Comparison of ENCODE assay signal across 21 cellular contexts in genomic region chr2:127633556-127634065, GRCh38. TPM values are rescaled to one million over a fixed set of nuclear protein-coding genes. Genes with fewer than 3 reads are reported as not detected.
DNase-seq lines count a peak whose midpoint lies in the region; ATAC-seq and TF ChIP-seq lines count a peak whose summit lies in the region.
"Had no signal": no experiment of that assay in that cellular context is flagged by ENCODE, and none has a peak within 500 bp of the region (broad histone marks: within the 10 kb centered on the region; RNA-seq: fewer than 3 reads in every experiment).

No MANE protein-coding gene starts in this region.

- peaks cover 0 to 67% of the 10 kb centered on the region in 2 donors for H3K4me1 ChIP-seq in naive thymus-derived CD4-positive, alpha-beta T cell (ENCODE audit: control insufficient read depth in 2 of 2, insufficient read depth in 2 of 2, low read length in 2 of 2)
- H3K4me1 ChIP-seq in upper lobe of right lung (peaks cover 31% of the 10 kb centered on the region), prostate gland (replicated peaks) (no peaks in the 10 kb centered on the region)

- H3K27me3 Mint-ChIP-seq in stimulated activated naive CD8-positive, alpha-beta T cell treated with anti-CD3 and anti-CD28 coated beads, Interleukin-15, Interleukin-2, amounts not matched to agents 100 ng/mL and 50 ng/mL, for 24 hours, result no peaks in the 10 kb centered on the region
- H3K27me3 Mint-ChIP-seq in activated naive CD8-positive, alpha-beta T cell treated with anti-CD3 and anti-CD28 coated beads, Interleukin-2, amount 10 ng/mL, durations not matched to agents 7 days and 5 days, result no peaks in the 10 kb centered on the region
- no peaks in the 10 kb centered on the region for H3K27me3 Mint-ChIP-seq in naive thymus-derived CD4-positive, alpha-beta T cell

- H3K9me3 ChIP-seq in naive thymus-derived CD4-positive, alpha-beta T cell (ENCODE audit: control insufficient read depth in 2 of 3, low read length in 3 of 3), result no peaks in the 10 kb centered on the region
- H3K9me3 ChIP-seq in upper lobe of right lung (no peaks in the 10 kb centered on the region), prostate gland (no peaks in the 10 kb centered on the region), WERI-Rb-1 (ENCODE audit: severe bottlenecking) (no peaks in the 10 kb centered on the region)
- H3K9me3 ChIP-seq: adrenal gland, ovary, suprapubic skin had no signal

- ATAC-seq in stimulated activated naive CD8-positive, alpha-beta T cell treated with anti-CD3 and anti-CD28 coated beads, Interleukin-15, Interleukin-2, amounts not matched to agents 100 U/mL and 50 U/mL, for 24 hours, result no peak
- no peak for ATAC-seq in activated naive CD8-positive, alpha-beta T cell treated with anti-CD3 and anti-CD28 coated beads, Interleukin-2, amount 10 ng/mL, durations not matched to agents 7 days and 5 days (ENCODE audit: low read depth)
- no peak for ATAC-seq in naive thymus-derived CD4-positive, alpha-beta T cell
- ATAC-seq in upper lobe of right lung, result no peak
- no peak for ATAC-seq in HG02840 (IDR thresholded peaks at IDR 0.05; ENCODE audit: low FRiP score, unreplicated experiment)
- ATAC-seq: WTC11 had no signal

- no peak for TF ChIP-seq POLR2A in prostate gland (IDR thresholded peaks at IDR 0.05)

- 93% methylated on average over 9 of the region's 9 CpGs for WGBS in prostate gland

- intact Hi-C loops in naive thymus-derived CD4-positive, alpha-beta T cell (cut with micrococcal nuclease), result no loop called here
- intact Hi-C loops in upper lobe of right lung (cut with DNase I) (no loop called here), prostate gland (cut with DNase I) (no loop called here)

- H3K9me3 Mint-ChIP-seq in stimulated activated naive CD8-positive, alpha-beta T cell treated with anti-CD3 and anti-CD28 coated beads, Interleukin-15, Interleukin-2, amounts not matched to agents 100 ng/mL and 50 ng/mL, for 24 hours, result no peaks in the 10 kb centered on the region
- H3K9me3 Mint-ChIP-seq in activated naive CD8-positive, alpha-beta T cell treated with anti-CD3 and anti-CD28 coated beads, Interleukin-2, amount 10 ng/mL, durations not matched to agents 7 days and 5 days, result no peaks in the 10 kb centered on the region
- H3K9me3 Mint-ChIP-seq in naive thymus-derived CD4-positive, alpha-beta T cell, result peaks cover 0 to 1% (median 0%) of the 10 kb centered on the region in 11 donors
- H3K9me3 Mint-ChIP-seq: HFFc6, WTC11 had no signal

- H3K4me3 ChIP-seq in naive thymus-derived CD4-positive, alpha-beta T cell (ENCODE audit: low read length), result no peak overlapping the region
- H3K4me3 ChIP-seq in upper lobe of right lung (no peak overlapping the region), prostate gland (no peak overlapping the region), WERI-Rb-1 (ENCODE audit: low read depth, low read length) (no peak overlapping the region)
- H3K4me3 ChIP-seq: adrenal gland, ovary, PC-9, suprapubic skin had no signal

- H3K27ac Mint-ChIP-seq in stimulated activated naive CD8-positive, alpha-beta T cell treated with anti-CD3 and anti-CD28 coated beads, Interleukin-15, Interleukin-2, amounts not matched to agents 100 ng/mL and 50 ng/mL, for 24 hours, result peak overlapping the region; percentile 58
- H3K27ac Mint-ChIP-seq in activated naive CD8-positive, alpha-beta T cell treated with anti-CD3 and anti-CD28 coated beads, Interleukin-2, amount 10 ng/mL, durations not matched to agents 7 days and 5 days, result peak overlapping the region; percentile 61
- H3K27ac Mint-ChIP-seq in naive thymus-derived CD4-positive, alpha-beta T cell, result peak overlapping the region in 8 of 9 donors; percentile 12 to 87 (median 75)
- H3K27ac Mint-ChIP-seq: HFFc6, WTC11 had no signal

- H3K4me3 Mint-ChIP-seq in stimulated activated naive CD8-positive, alpha-beta T cell treated with anti-CD3 and anti-CD28 coated beads, Interleukin-15, Interleukin-2, amounts not matched to agents 100 ng/mL and 50 ng/mL, for 24 hours, result no peak overlapping the region
- no peak overlapping the region for H3K4me3 Mint-ChIP-seq in activated naive CD8-positive, alpha-beta T cell treated with anti-CD3 and anti-CD28 coated beads, Interleukin-2, amount 10 ng/mL, durations not matched to agents 7 days and 5 days
- peak overlapping the region in 5 of 10 donors; percentile 2 to 61 (median 29) for H3K4me3 Mint-ChIP-seq in naive thymus-derived CD4-positive, alpha-beta T cell
- H3K4me3 Mint-ChIP-seq: HFFc6, WTC11 had no signal

- H3K36me3 Mint-ChIP-seq in stimulated activated naive CD8-positive, alpha-beta T cell treated with anti-CD3 and anti-CD28 coated beads, Interleukin-15, Interleukin-2, amounts not matched to agents 100 ng/mL and 50 ng/mL, for 24 hours (ENCODE audit: low read depth), result no peaks in the 10 kb centered on the region
- no peaks in the 10 kb centered on the region for H3K36me3 Mint-ChIP-seq in activated naive CD8-positive, alpha-beta T cell treated with anti-CD3 and anti-CD28 coated beads, Interleukin-2, amount 10 ng/mL, durations not matched to agents 7 days and 5 days
- no peaks in the 10 kb centered on the region for H3K36me3 Mint-ChIP-seq in naive thymus-derived CD4-positive, alpha-beta T cell
- H3K36me3 Mint-ChIP-seq: WTC11 had no signal

- H3K27me3 ChIP-seq in naive thymus-derived CD4-positive, alpha-beta T cell (ENCODE audit: control insufficient read depth in 2 of 2, insufficient read depth in 2 of 2, low read length in 2 of 2), result no peaks in the 10 kb centered on the region
- H3K27me3 ChIP-seq in upper lobe of right lung, result no peaks in the 10 kb centered on the region
- no peaks in the 10 kb centered on the region for H3K27me3 ChIP-seq in prostate gland (replicated peaks; ENCODE audit: insufficient read depth)
- H3K27me3 ChIP-seq in WERI-Rb-1 (ENCODE audit: insufficient read depth, low read depth, severe bottlenecking), result no peaks in the 10 kb centered on the region
- H3K27me3 ChIP-seq: adrenal gland, ovary, suprapubic skin had no signal

- peaks cover 0 to 3% (median 0%) of the 10 kb centered on the region in 3 experiments for H3K36me3 ChIP-seq in naive thymus-derived CD4-positive, alpha-beta T cell (ENCODE audit: control insufficient read depth in 2 of 3, insufficient read depth in 3 of 3, low read length in 3 of 3)
- H3K36me3 ChIP-seq in upper lobe of right lung, result no peaks in the 10 kb centered on the region
- no peaks in the 10 kb centered on the region for H3K36me3 ChIP-seq in prostate gland
- H3K36me3 ChIP-seq in WERI-Rb-1, result no peaks in the 10 kb centered on the region
- H3K36me3 ChIP-seq: adrenal gland, ovary, suprapubic skin had no signal

- TF ChIP-seq CTCF in upper lobe of right lung (IDR thresholded peaks at IDR 0.05) (no peak), prostate gland (IDR thresholded peaks at IDR 0.05) (no peak), WERI-Rb-1 (IDR thresholded peaks at IDR 0.05; ENCODE audit: low read depth, low read length) (no peak)

- DNase-seq in stimulated activated naive CD8-positive, alpha-beta T cell treated with anti-CD3 and anti-CD28 coated beads, Interleukin-15, Interleukin-2, amounts not matched to agents 100 U/mL and 50 U/mL, for 24 hours, result no peak
- no peak for DNase-seq in activated naive CD8-positive, alpha-beta T cell treated with anti-CD3 and anti-CD28 coated beads, Interleukin-2, amount 10 ng/mL, durations not matched to agents 7 days and 5 days
- no peak for DNase-seq in naive thymus-derived CD4-positive, alpha-beta T cell
- DNase-seq in upper lobe of right lung (no peak), prostate gland (ENCODE audit: low spot score) (no peak), WERI-Rb-1 (no peak)
- DNase-seq: adrenal gland; AML-193; DMS79; HFFc6; hippocampal formation; NCI-H146; ovary; PC-9; stimulated activated CD4-positive, alpha-beta T cell treated with anti-CD3 and anti-CD28 coated beads, Interleukin-12 subunit alpha, Interleukin-12 subunit beta, amount 100 ng/mL, for 4 hours had no signal

- POLR2A ChIA-PET in activated naive CD8-positive, alpha-beta T cell treated with anti-CD3 and anti-CD28 coated beads, Interleukin-2, amount 10 ng/mL, durations not matched to agents 7 days and 5 days (lab: Charles Lee), result interaction anchor here (2.4 kb wide), 1 partner anchor 70 kb away, joined by 6 read pairs; no protein-coding TSS in a partner anchor
- POLR2A ChIA-PET in naive thymus-derived CD4-positive, alpha-beta T cell (lab: Charles Lee), result no interaction called here

- peaks cover 32% of the 10 kb centered on the region for H3K4me1 Mint-ChIP-seq in stimulated activated naive CD8-positive, alpha-beta T cell treated with anti-CD3 and anti-CD28 coated beads, Interleukin-15, Interleukin-2, amounts not matched to agents 100 ng/mL and 50 ng/mL, for 24 hours (ENCODE audit: low read depth)
- peaks cover 14% of the 10 kb centered on the region for H3K4me1 Mint-ChIP-seq in activated naive CD8-positive, alpha-beta T cell treated with anti-CD3 and anti-CD28 coated beads, Interleukin-2, amount 10 ng/mL, durations not matched to agents 7 days and 5 days
- H3K4me1 Mint-ChIP-seq in naive thymus-derived CD4-positive, alpha-beta T cell, result peaks cover 10 to 66% (median 37%) of the 10 kb centered on the region in 7 donors

- peak overlapping the region; percentile 78 for H3K27ac ChIP-seq in naive thymus-derived CD4-positive, alpha-beta T cell (ENCODE audit: low read depth, low read length)
- H3K27ac ChIP-seq in upper lobe of right lung (peak overlapping the region; percentile 3), prostate gland (no peak overlapping the region), WERI-Rb-1 (no peak overlapping the region)
- H3K27ac ChIP-seq: ovary, PC-9, suprapubic skin had no signal

- CTCF ChIA-PET in naive thymus-derived CD4-positive, alpha-beta T cell (lab: Charles Lee), result no interaction called here

RNA-seq across cellular contexts. Expression of gene GPR17, which starts 12.3 kb away (rescaled TPM):
- total RNA-seq in activated naive CD8-positive, alpha-beta T cell treated with anti-CD3 and anti-CD28 coated beads, Interleukin-2, amount 10 ng/mL, durations not matched to agents 7 days and 5 days, result not detected
- total RNA-seq in naive thymus-derived CD4-positive, alpha-beta T cell, result not detected
- polyA plus RNA-seq in naive thymus-derived CD4-positive, alpha-beta T cell, result not detected
- 0.49 TPM for total RNA-seq in upper lobe of right lung
- total RNA-seq in prostate gland, result not detected
- total RNA-seq: epithelial cell of proximal tubule, HFFc6, LHCN-M2, ovary, PC-9, WTC11 had no signal

RNA-seq across cellular contexts. Expression of gene LIMS2, which starts 41.7 kb away (rescaled TPM):
- total RNA-seq in activated naive CD8-positive, alpha-beta T cell treated with anti-CD3 and anti-CD28 coated beads, Interleukin-2, amount 10 ng/mL, durations not matched to agents 7 days and 5 days, result 10 to 100 TPM; 21.7 to 24.9 TPM
- 10 to 100 TPM in 2 of 5 experiments, 1 to 10 TPM in 3; 5.3 to 13.7 (median 10.0) TPM for total RNA-seq in naive thymus-derived CD4-positive, alpha-beta T cell
- 10 to 100 TPM; 17.0 to 27.0 TPM for polyA plus RNA-seq in naive thymus-derived CD4-positive, alpha-beta T cell
- total RNA-seq in upper lobe of right lung, result 161 TPM
- total RNA-seq in prostate gland, result 10 to 100 TPM; 31.9 to 63.2 TPM

Comparison
In these comparisons a context has a peak if more than half of its experiments do, and no peak if none do; other contexts are left out.
1. H3K27ac ChIP-seq: peak in naive thymus-derived CD4-positive, alpha-beta T cell (single experiment) and upper lobe of right lung (single experiment); none in prostate gland (0 of 2) and WERI-Rb-1 (single experiment).
2. Peak in every context shown above with its lines, with median percentiles within 50 percentile points of each other: H3K27ac Mint-ChIP-seq.